17 cellular contexts compared by ENCODE assay signal in the genomic region with DNA sequence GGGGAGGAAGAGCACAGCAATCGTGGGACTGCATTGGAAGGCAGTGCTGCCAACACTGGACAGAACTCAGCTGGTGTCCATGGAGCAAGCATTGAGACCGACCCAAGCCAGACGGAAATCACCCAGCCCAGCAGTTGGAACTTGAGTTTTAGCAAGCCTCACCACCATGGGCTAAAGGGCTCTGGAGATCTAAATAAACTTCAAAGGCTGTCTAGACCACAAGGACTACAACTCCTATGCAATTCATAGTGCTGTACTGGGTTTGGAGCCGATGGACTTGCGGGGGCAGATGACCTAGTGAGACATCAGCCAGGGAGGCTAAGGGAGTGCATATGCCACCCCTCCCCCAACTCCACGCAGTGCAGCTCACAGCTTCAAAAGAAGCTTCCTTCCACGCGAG.
DNase-seq lines count a peak whose midpoint lies in the region; ATAC-seq and TF ChIP-seq lines count a peak whose summit lies in the region.
"Had no signal": no experiment of that assay in that cellular context is flagged by ENCODE, and none has a peak within 500 bp of the region (broad histone marks: within the 10 kb centered on the region; RNA-seq: fewer than 3 reads in every experiment).

No MANE protein-coding gene starts in this region.

- H3K4me1 Mint-ChIP-seq in stimulated activated naive CD8-positive, alpha-beta T cell treated with anti-CD3 and anti-CD28 coated beads, Interleukin-15, amount 100 ng/mL, for 72 hours, result no peaks in the 10 kb centered on the region

- intact Hi-C loops in OCI-LY7 (cut with micrococcal nuclease; ENCODE audit: unreplicated experiment) (no loop called here), psoas muscle (cut with DNase I) (no loop called here)

- H3K9me3 ChIP-seq in OCI-LY7 (ENCODE audit: low read length) (no peaks in the 10 kb centered on the region), psoas muscle (no peaks in the 10 kb centered on the region)

- no peak overlapping the region for H3K27ac ChIP-seq in OCI-LY7 (ENCODE audit: low read depth, low read length, poor library complexity, severe bottlenecking)
- H3K27ac ChIP-seq in psoas muscle, result no peak overlapping the region
- H3K27ac ChIP-seq: KMS-11 had no signal

- H3K4me3 ChIP-seq in OCI-LY7 (ENCODE audit: low read depth, low read length, poor library complexity, severe bottlenecking) (no peak overlapping the region), fibroblast of villous mesenchyme (ENCODE audit: low read depth, low read length) (no peak overlapping the region), psoas muscle (no peak overlapping the region)

- 66 to 73% (median 69%) methylated on average over 8 of the region's 8 CpGs for WGBS in psoas muscle, 3 donors

- H3K4me2 ChIP-seq in OCI-LY7 (ENCODE audit: low read length), result no peak overlapping the region
- H3K4me2 ChIP-seq: KMS-11 had no signal

- H3K27me3 Mint-ChIP-seq in stimulated activated naive CD8-positive, alpha-beta T cell treated with anti-CD3 and anti-CD28 coated beads, Interleukin-15, amount 100 ng/mL, for 72 hours, result no peaks in the 10 kb centered on the region
- H3K27me3 Mint-ChIP-seq: CD4-positive, CD25-positive, alpha-beta regulatory T cell had no signal

- TF ChIP-seq CTCF in OCI-LY7 (conservative IDR thresholded peaks at IDR 0.05; ENCODE audit: low read length) (no peak), fibroblast of villous mesenchyme (IDR thresholded peaks at IDR 0.05; ENCODE audit: insufficient read depth, low read depth, low read length) (no peak), psoas muscle (IDR thresholded peaks at IDR 0.05) (no peak), GM20000 (IDR thresholded peaks at IDR 0.05; ENCODE audit: extremely low read depth, missing control alignments) (no peak)

- no peaks in the 10 kb centered on the region for H3K27me3 ChIP-seq in psoas muscle (ENCODE audit: insufficient read depth in 3 of 3, low read length in 2 of 3)

- no TSS peak for BruUV-seq in OCI-LY7 (replicated peaks; lab: Mats Ljungman, UMichigan)

- H3K4me3 Mint-ChIP-seq in stimulated activated naive CD8-positive, alpha-beta T cell treated with anti-CD3 and anti-CD28 coated beads, Interleukin-15, amount 100 ng/mL, for 72 hours, result no peak overlapping the region
- H3K4me3 Mint-ChIP-seq: CD4-positive, CD25-positive, alpha-beta regulatory T cell had no signal

- POLR2A ChIA-PET in OCI-LY7 (lab: Charles Lee), result interaction anchor here (1.0 kb wide), 1 partner anchor 19 kb away, joined by 3 read pairs; no protein-coding TSS in a partner anchor

- no peak for DNase-seq in stimulated activated naive CD8-positive, alpha-beta T cell treated with anti-CD3 and anti-CD28 coated beads, Interleukin-15, amount 100 ng/mL, for 72 hours
- no peak for DNase-seq in stimulated activated naive CD8-positive, alpha-beta T cell treated with anti-CD3 and anti-CD28 coated beads, Interleukin-15, Interleukin-2, amounts not matched to agents 100 U/mL and 50 U/mL, for 24 hours
- DNase-seq in OCI-LY7 (ENCODE audit: low spot score) (no peak), fibroblast of villous mesenchyme (ENCODE audit: low read depth) (peak; percentile 71), psoas muscle (no peak), GM20000 (ENCODE audit: low spot score) (no peak), iPS-NIHi11 (ENCODE audit: low spot score) (no peak)
- DNase-seq: 8988T; Calu3; CD4-positive, CD25-positive, alpha-beta regulatory T cell; DMS79; GDM1; NCI-H1930; NCI-H510A treated with DMSO at 0.1 percent for 48 hours; SHP77 treated with DMSO at 0.1 percent for 48 hours had no signal

- CTCF ChIA-PET in OCI-LY7 (lab: Charles Lee; ENCODE audit: unreplicated experiment), result no interaction called here

- ATAC-seq in stimulated activated naive CD8-positive, alpha-beta T cell treated with anti-CD3 and anti-CD28 coated beads, Interleukin-15, amount 100 ng/mL, for 72 hours, result peak; percentile 26
- ATAC-seq in stimulated activated naive CD8-positive, alpha-beta T cell treated with anti-CD3 and anti-CD28 coated beads, Interleukin-15, Interleukin-2, amounts not matched to agents 100 U/mL and 50 U/mL, for 24 hours, result no peak
- ATAC-seq in HG03439 (IDR thresholded peaks at IDR 0.05; ENCODE audit: unreplicated experiment) (no peak), psoas muscle (no peak)

- H3K9me3 Mint-ChIP-seq in stimulated activated naive CD8-positive, alpha-beta T cell treated with anti-CD3 and anti-CD28 coated beads, Interleukin-15, amount 100 ng/mL, for 72 hours, result peaks cover 0 to 6% of the 10 kb centered on the region in 2 donors
- H3K9me3 Mint-ChIP-seq: CD4-positive, CD25-positive, alpha-beta regulatory T cell had no signal

- H3K4me1 ChIP-seq in OCI-LY7 (ENCODE audit: insufficient read depth, low read length, poor library complexity, severe bottlenecking), result peaks cover 11% of the 10 kb centered on the region
- H3K4me1 ChIP-seq in psoas muscle, result no peaks in the 10 kb centered on the region

- no peaks in the 10 kb centered on the region for H3K79me2 ChIP-seq in OCI-LY7 (ENCODE audit: insufficient read depth, low read depth, low read length)

- peak overlapping the region; percentile 17; the same call in 1 of the 2 replicates for H2AFZ ChIP-seq in OCI-LY7 (ENCODE audit: low read length)

- no peak overlapping the region for H3K27ac Mint-ChIP-seq in stimulated activated naive CD8-positive, alpha-beta T cell treated with anti-CD3 and anti-CD28 coated beads, Interleukin-15, amount 100 ng/mL, for 72 hours

- H3K36me3 ChIP-seq in OCI-LY7 (ENCODE audit: insufficient read depth, low read length) (no peaks in the 10 kb centered on the region), psoas muscle (ENCODE audit: insufficient read depth in 1 of 2, low read depth in 1 of 2) (no peaks in the 10 kb centered on the region)

- H3K9me2 ChIP-seq in OCI-LY7 (ENCODE audit: insufficient read depth, low read length), result no peaks in the 10 kb centered on the region

- no peaks in the 10 kb centered on the region for H4K20me1 ChIP-seq in OCI-LY7 (ENCODE audit: insufficient read depth, low read length)
